Comparison of ENCODE assay signal across 8 cellular contexts in the genomic region with DNA sequence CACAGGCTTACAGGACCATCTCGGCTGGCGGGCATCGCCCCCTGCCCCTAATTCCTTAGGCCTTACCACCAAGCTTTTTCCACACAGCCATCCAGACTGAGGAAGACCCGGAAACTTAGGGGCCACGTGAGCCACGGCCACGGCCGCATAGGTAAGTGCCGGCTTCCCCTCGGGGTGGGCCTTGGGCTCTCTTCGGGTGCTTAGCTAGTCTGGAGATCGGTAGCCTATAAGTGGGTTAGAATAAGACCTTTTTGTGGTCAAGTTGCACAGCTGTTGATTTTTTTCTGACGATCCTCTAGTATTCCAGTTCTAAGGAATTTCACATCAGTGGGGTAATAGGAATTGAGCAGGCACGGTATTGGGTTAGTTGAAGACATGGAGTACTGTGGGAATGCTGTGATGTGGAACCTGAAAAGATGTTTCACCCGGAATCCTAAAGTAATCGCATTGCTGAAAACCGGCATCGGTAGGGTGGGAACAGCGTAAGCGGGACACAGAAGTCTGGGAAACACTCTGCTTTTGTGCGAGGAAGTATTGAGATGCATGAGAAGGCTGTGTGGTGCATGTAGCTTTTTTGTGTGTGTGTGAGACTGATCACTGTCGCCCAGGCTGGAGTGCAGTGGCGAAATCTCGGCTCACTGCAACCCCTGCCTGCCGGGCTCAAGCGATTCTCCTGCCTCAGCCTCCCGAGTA. TPM values are rescaled to one million over a fixed set of nuclear protein-coding genes. Genes with fewer than 3 reads are reported as not detected.
DNase-seq lines count a peak whose midpoint lies in the region; ATAC-seq and TF ChIP-seq lines count a peak whose summit lies in the region.

No MANE protein-coding gene starts in this region.

- H3K27ac Mint-ChIP-seq in central memory CD8-positive, alpha-beta T cell (ENCODE audit: low read depth), result peak overlapping the region; percentile 96
- peak overlapping the region; percentile 91 for H3K27ac Mint-ChIP-seq in memory B cell

- peak overlapping the region; percentile 92 for H3K27ac ChIP-seq in MM.1S (ENCODE audit: low read length)
- peak overlapping the region; percentile 94 to 98 (median 96) for H3K27ac ChIP-seq in tibial nerve

- H3K4me3 ChIP-seq in MM.1S (ENCODE audit: low read length) (peak overlapping the region; percentile 99), tibial nerve (peak overlapping the region; percentile 69 to 99 (median 92))

- TF ChIP-seq POLR2A in tibial nerve (IDR thresholded peaks at IDR 0.05), result no peak

- H3K4me1 Mint-ChIP-seq in central memory CD8-positive, alpha-beta T cell, result peaks cover 54% of the 10 kb centered on the region
- H3K4me1 Mint-ChIP-seq in memory B cell, result peaks cover 38% of the 10 kb centered on the region

- H3K36me3 ChIP-seq in MM.1S (replicated peaks; ENCODE audit: insufficient read depth, low read length) (peaks cover 14% of the 10 kb centered on the region; the same call in 1 of the 2 replicates), tibial nerve (peaks cover 0 to 50% (median 0%) of the 10 kb centered on the region in 3 donors)

- 0 out of 2 replicates have a peak, but pooled peaks cover 7% of the 10 kb centered on the region for H4K20me1 ChIP-seq in MM.1S (ENCODE audit: insufficient read depth, low read length)

- no peak for TF ChIP-seq EP300 in tibial nerve (IDR thresholded peaks at IDR 0.05)

- DNase-seq in MM.1S (peak; percentile 34), memory B cell (ENCODE audit: low spot score in 2 of 2) (no peak), tibial nerve (ENCODE audit: low spot score in 2 of 2) (no peak), superior temporal gyrus (ENCODE audit: extremely low spot score) (no peak)
- DNase-seq in central memory CD8-positive, alpha-beta T cell (ENCODE audit: low spot score in 2 of 2), result no peak

- peaks cover 36% of the 10 kb centered on the region for H3K4me1 ChIP-seq in MM.1S (ENCODE audit: low read length)
- peaks cover 4 to 35% (median 23%) of the 10 kb centered on the region in 4 donors for H3K4me1 ChIP-seq in tibial nerve

- WGBS in tibial nerve, 2 donors, result 3 to 5% methylated on average over 27 of the region's 27 CpGs

- no peak for TF ChIP-seq CTCF in MM.1S (IDR thresholded peaks at IDR 0.05; ENCODE audit: low read length)
- TF ChIP-seq CTCF in tibial nerve (IDR thresholded peaks at IDR 0.05), result no peak

- peak; percentile 4 for ATAC-seq in GM18498 (IDR thresholded peaks at IDR 0.05; ENCODE audit: unreplicated experiment)
- peak; percentile 5 for ATAC-seq in central memory CD8-positive, alpha-beta T cell (replicated peaks; ENCODE audit: extremely low read depth, poor library complexity, severe bottlenecking)
- peak; percentile 1 for ATAC-seq in memory B cell (ENCODE audit: low read depth)
- no peak for ATAC-seq in HG03196 (IDR thresholded peaks at IDR 0.05; ENCODE audit: unreplicated experiment)
- ATAC-seq in HG03045 (IDR thresholded peaks at IDR 0.05; ENCODE audit: unreplicated experiment), result no peak

- H3K27me3 Mint-ChIP-seq in central memory CD8-positive, alpha-beta T cell, result no peaks in the 10 kb centered on the region
- H3K27me3 Mint-ChIP-seq in memory B cell, result no peaks in the 10 kb centered on the region

- peak overlapping the region; percentile 93 for H3K4me3 Mint-ChIP-seq in central memory CD8-positive, alpha-beta T cell
- H3K4me3 Mint-ChIP-seq in memory B cell, result peak overlapping the region; percentile 93

- no peaks in the 10 kb centered on the region for H3K9me3 ChIP-seq in MM.1S (replicated peaks; ENCODE audit: insufficient read depth, low read length)
- H3K9me3 ChIP-seq in tibial nerve, result no peaks in the 10 kb centered on the region

- 0 out of 2 replicates have a peak overlapping the region, but pooled peaks have one; percentile 16 for H2AFZ ChIP-seq in MM.1S (ENCODE audit: low read length)

- H3K36me3 Mint-ChIP-seq in central memory CD8-positive, alpha-beta T cell (ENCODE audit: insufficient read depth), result peaks cover 58% of the 10 kb centered on the region
- peaks cover 30% of the 10 kb centered on the region for H3K36me3 Mint-ChIP-seq in memory B cell

- H3K4me2 ChIP-seq in MM.1S (ENCODE audit: low read depth, low read length), result peak overlapping the region; percentile 90

- H3K9ac ChIP-seq in MM.1S (ENCODE audit: low read length), result peak overlapping the region; percentile 99

- H3K27me3 ChIP-seq in MM.1S (replicated peaks; ENCODE audit: insufficient read depth, low read length) (no peaks in the 10 kb centered on the region), tibial nerve (no peaks in the 10 kb centered on the region)

- peaks cover 50% of the 10 kb centered on the region for H3K79me2 ChIP-seq in MM.1S (ENCODE audit: low read length)

- peaks cover 57% of the 10 kb centered on the region for H3F3A ChIP-seq in MM.1S (ENCODE audit: insufficient read depth, low read length)

- peaks cover 8% of the 10 kb centered on the region for H3K9me3 Mint-ChIP-seq in central memory CD8-positive, alpha-beta T cell
- peaks cover 4% of the 10 kb centered on the region for H3K9me3 Mint-ChIP-seq in memory B cell

- H3K9me2 ChIP-seq in MM.1S (replicated peaks; ENCODE audit: insufficient read depth, low read length), result no peaks in the 10 kb centered on the region

RNA-seq across cellular contexts. Expression of gene RPL27A, which starts 0.7 kb away (rescaled TPM):
- total RNA-seq in tibial nerve, result 100 to 1,000 TPM; 800 to 945 (median 825) TPM

RNA-seq across cellular contexts. Expression of gene TRIM66, which starts 0.8 kb away (rescaled TPM):
- total RNA-seq in tibial nerve, result 10 to 100 TPM in 3 of 4 donors, 1 to 10 TPM in 1; 7.1 to 26.5 (median 16.2) TPM

Comparison
In these comparisons a context has a peak if more than half of its experiments do, and no peak if none do; other contexts are left out.
1. ATAC-seq: peak in GM18498 (single experiment), central memory CD8-positive, alpha-beta T cell (single experiment) and memory B cell (single experiment); none in HG03196 (single experiment) and HG03045 (single experiment).